Comparison of ENCODE assay signal across 8 cellular contexts in genomic region chr10:95290446-95290800, GRCh38. TPM values are rescaled to one million over a fixed set of nuclear protein-coding genes. Genes with fewer than 3 reads are reported as not detected.
DNase-seq lines count a peak whose midpoint lies in the region; ATAC-seq and TF ChIP-seq lines count a peak whose summit lies in the region.

No MANE protein-coding gene starts in this region.

- DNase-seq in BJ (ENCODE audit: low read depth), result no peak
- DNase-seq in OCI-M1 (lab: John Stamatoyannopoulos, UW), result peak; percentile 65
- no peak for DNase-seq in HuH-7.5 (ENCODE audit: low spot score)
- no peak for DNase-seq in cortex of kidney (lab: John Stamatoyannopoulos, UW)
- no peak for DNase-seq in foreskin melanocyte

- H3K27me3 ChIP-seq in BJ (ENCODE audit: control insufficient read depth, insufficient read depth, low read length) (no peaks in the 10 kb centered on the region), neuron (ENCODE audit: insufficient read depth, low read length) (peaks cover 54% of the 10 kb centered on the region)

- POLR2A ChIA-PET in BJ (lab: Charles Lee), result no interaction called here

- CTCF ChIA-PET in BJ (lab: Yijun Ruan, JAX), result interaction anchor here (1.4 kb wide), 1 partner anchor 9 kb away, joined by 4 read pairs; no protein-coding TSS in a partner anchor

- peaks cover 3% of the 10 kb centered on the region for H3K4me1 ChIP-seq in neuron (ENCODE audit: insufficient read depth, low read length)

- ATAC-seq in GM21717 (IDR thresholded peaks at IDR 0.05; ENCODE audit: unreplicated experiment), result peak; percentile 2
- peak; percentile 20 for ATAC-seq in esophagus mucosa

- H2AFZ ChIP-seq in neuron (ENCODE audit: low read depth, low read length), result peak overlapping the region; percentile 94

- H3K9me3 ChIP-seq in neuron (ENCODE audit: low read length), result peaks cover 2% of the 10 kb centered on the region

- H3K36me3 ChIP-seq in BJ (ENCODE audit: control insufficient read depth, insufficient read depth, low read length) (0 out of 2 replicates have a peak, but pooled peaks cover 1% of the 10 kb centered on the region), neuron (ENCODE audit: insufficient read depth, low read length) (no peaks in the 10 kb centered on the region)

- TF ChIP-seq CTCF in BJ (IDR thresholded peaks at IDR 0.05; ENCODE audit: insufficient read depth, low read depth, low read length), result no peak

- H3K4me3 ChIP-seq in BJ (ENCODE audit: low read depth, low read length), result peak overlapping the region; percentile 95
- peak overlapping the region; percentile 52 for H3K4me3 ChIP-seq in neuron (ENCODE audit: low read length)

RNA-seq across cellular contexts. Expression of gene PDLIM1, which starts 0.4 kb away (rescaled TPM):
- polyA plus RNA-seq in BJ (2011; rRNA removed), result 114 and 141 TPM in 2 replicates
- 103 and 123 TPM in 2 replicates for polyA minus RNA-seq in BJ (2011; rRNA and poly(A)+ RNA removed)
- total RNA-seq in esophagus mucosa, result 144 TPM
